ENCODE assay signal across 8 cellular contexts in genomic region chr14:23319746-23320583, GRCh38. TPM values are rescaled to one million over a fixed set of nuclear protein-coding genes. Genes with fewer than 3 reads are reported as not detected.
DNase-seq lines count a peak whose midpoint lies in the region; ATAC-seq and TF ChIP-seq lines count a peak whose summit lies in the region.

No MANE protein-coding gene starts in this region.

- H3K9me3 ChIP-seq in adrenal gland (replicated peaks in 1 of 3) (no peaks in the 10 kb centered on the region), right lobe of liver (no peaks in the 10 kb centered on the region), thyroid gland (no peaks in the 10 kb centered on the region)

- H3K4me3 ChIP-seq in adrenal gland (peak overlapping the region in 2 of 4 donors; percentile 15 to 33), right lobe of liver (peak overlapping the region; percentile 21 to 57 (median 46)), thyroid gland (replicated peaks in 1 of 3) (no peak overlapping the region)

- H3K27me3 ChIP-seq in adrenal gland (no peaks in the 10 kb centered on the region), right lobe of liver (no peaks in the 10 kb centered on the region), thyroid gland (no peaks in the 10 kb centered on the region)

- ATAC-seq in activated CD8-positive, alpha-beta memory T cell treated with anti-CD3 and anti-CD28 coated beads, Interleukin-2, amount 10 ng/mL, durations not matched to agents 7 days and 5 days = no peak
- no peak for ATAC-seq in right lobe of liver
- ATAC-seq in HG03108 (IDR thresholded peaks at IDR 0.05; ENCODE audit: unreplicated experiment) = no peak
- no peak for ATAC-seq in HG03354 (IDR thresholded peaks at IDR 0.05; ENCODE audit: poor library complexity, severe bottlenecking, unreplicated experiment)
- ATAC-seq in GM21786 (IDR thresholded peaks at IDR 0.05; ENCODE audit: unreplicated experiment) = no peak

- H3K4me1 ChIP-seq in adrenal gland (replicated peaks in 1 of 2) (peaks cover 19 to 30% of the 10 kb centered on the region in 2 donors), right lobe of liver (peaks cover 0 to 15% (median 4%) of the 10 kb centered on the region in 4 donors), thyroid gland (peaks cover 18 to 20% of the 10 kb centered on the region in 2 donors)

- DNase-seq in activated CD8-positive, alpha-beta memory T cell treated with anti-CD3 and anti-CD28 coated beads, Interleukin-2, amount 10 ng/mL, durations not matched to agents 7 days and 5 days = no peak
- no peak for DNase-seq in activated CD8-positive, alpha-beta memory T cell treated with anti-CD3 and anti-CD28 coated beads, Interleukin-2, amount 50 U/mL, for 48 hours
- DNase-seq in adrenal gland = peak in 1 of 7 donors; percentile 74
- DNase-seq in right lobe of liver = no peak
- DNase-seq in thyroid gland = peak in 1 of 2 donors; percentile 23

- peak overlapping the region; percentile 94 for H3K27ac Mint-ChIP-seq in activated CD8-positive, alpha-beta memory T cell treated with anti-CD3 and anti-CD28 coated beads, Interleukin-2, amount 10 ng/mL, durations not matched to agents 7 days and 5 days

- H3K4me3 Mint-ChIP-seq in activated CD8-positive, alpha-beta memory T cell treated with anti-CD3 and anti-CD28 coated beads, Interleukin-2, amount 10 ng/mL, durations not matched to agents 7 days and 5 days = peak overlapping the region; percentile 91

- no peak for TF ChIP-seq CTCF in adrenal gland (IDR thresholded peaks at IDR 0.05)
- no peak for TF ChIP-seq CTCF in right lobe of liver (IDR thresholded peaks at IDR 0.05)
- no peak for TF ChIP-seq CTCF in thyroid gland (IDR thresholded peaks at IDR 0.05)

- peaks cover 32% of the 10 kb centered on the region for H3K4me1 Mint-ChIP-seq in activated CD8-positive, alpha-beta memory T cell treated with anti-CD3 and anti-CD28 coated beads, Interleukin-2, amount 10 ng/mL, durations not matched to agents 7 days and 5 days

- 77 to 91% (median 87%) methylated on average over 17 of the region's 17 CpGs for WGBS in adrenal gland, 4 donors
- 87% methylated on average over 16 of the region's 17 CpGs for WGBS in right lobe of liver (ENCODE audit: insufficient coverage, low coverage, low lambda C conversion rate, missing lambda C conversion rate)
- 91 to 92% methylated on average over 17 of the region's 17 CpGs for WGBS in thyroid gland, 2 donors

- H3K27ac ChIP-seq in adrenal gland = peak overlapping the region; percentile 76 to 95 (median 90)
- peak overlapping the region; percentile 86 to 93 (median 91) for H3K27ac ChIP-seq in right lobe of liver
- H3K27ac ChIP-seq in thyroid gland = peak overlapping the region; percentile 92 to 98 (median 94)

- CTCF ChIA-PET in activated CD8-positive, alpha-beta memory T cell treated with anti-CD3 and anti-CD28 coated beads, Interleukin-2, amount 10 ng/mL, durations not matched to agents 7 days and 5 days (lab: Charles Lee) = interaction anchor here (0.9 to 10.7 kb wide), 15 partner anchors 9 to 251 kb away, joined by 3 to 119 read pairs (median 5); partner anchors contain the start of genes ACIN1, BCL2L2, C14orf119 and HOMEZ

- no peaks in the 10 kb centered on the region for H3K27me3 Mint-ChIP-seq in activated CD8-positive, alpha-beta memory T cell treated with anti-CD3 and anti-CD28 coated beads, Interleukin-2, amount 10 ng/mL, durations not matched to agents 7 days and 5 days

- H3K9me3 Mint-ChIP-seq in activated CD8-positive, alpha-beta memory T cell treated with anti-CD3 and anti-CD28 coated beads, Interleukin-2, amount 10 ng/mL, durations not matched to agents 7 days and 5 days (ENCODE audit: low read depth) = no peaks in the 10 kb centered on the region

- H3K36me3 Mint-ChIP-seq in activated CD8-positive, alpha-beta memory T cell treated with anti-CD3 and anti-CD28 coated beads, Interleukin-2, amount 10 ng/mL, durations not matched to agents 7 days and 5 days = peaks cover 26% of the 10 kb centered on the region

- intact Hi-C loops in adrenal gland (cut with DNase I) (loop anchor here in 1 of 2 donors (10.0 kb wide), 2 partner anchors 55 to 245 kb away; partner anchors contain the start of gene AP1G2), right lobe of liver (cut with DNase I) (no loop called here), thyroid gland (cut with DNase I) (loop anchor here (10.0 kb wide), 1 partner anchor 145 kb away; the partner anchor contains the start of gene NGDN)

- TF ChIP-seq POLR2A in adrenal gland (IDR thresholded peaks at IDR 0.05) = no peak
- no peak for TF ChIP-seq POLR2A in right lobe of liver (IDR thresholded peaks at IDR 0.05)
- TF ChIP-seq POLR2A in thyroid gland (IDR thresholded peaks at IDR 0.05) = no peak

- peaks cover 0 to 21% of the 10 kb centered on the region in 2 donors for H3K36me3 ChIP-seq in adrenal gland (replicated peaks in 1 of 2)
- peaks cover 0 to 22% (median 12%) of the 10 kb centered on the region in 4 donors for H3K36me3 ChIP-seq in right lobe of liver
- H3K36me3 ChIP-seq in thyroid gland = peaks cover 18 to 19% of the 10 kb centered on the region in 2 donors

RNA-seq across cellular contexts. Expression of gene PABPN1, which starts 1.3 kb away (rescaled TPM):
- 100 to 1,000 TPM; 225 to 269 TPM for total RNA-seq in activated CD8-positive, alpha-beta memory T cell treated with anti-CD3 and anti-CD28 coated beads, Interleukin-2, amount 10 ng/mL, durations not matched to agents 7 days and 5 days
- 100 to 1,000 TPM in 3 of 8 donors, 10 to 100 TPM in 5; 18.3 to 200 (median 74.2) TPM for total RNA-seq in adrenal gland
- polyA plus RNA-seq in adrenal gland = 100 to 1,000 TPM in 2 of 3 donors, 10 to 100 TPM in 1; 97.8 to 632 (median 331) TPM
- 10 to 100 TPM; 23.6 to 95.3 (median 64.6) TPM for total RNA-seq in right lobe of liver
- total RNA-seq in thyroid gland = 10 to 100 TPM; 37.9 to 74.6 (median 60.5) TPM

RNA-seq across cellular contexts. Expression of gene BCL2L2, which starts 13.3 kb away (rescaled TPM):
- total RNA-seq in activated CD8-positive, alpha-beta memory T cell treated with anti-CD3 and anti-CD28 coated beads, Interleukin-2, amount 10 ng/mL, durations not matched to agents 7 days and 5 days = 1 to 10 TPM; 3.1 to 3.7 TPM
- 10 to 100 TPM; 28.6 to 51.8 (median 40.4) TPM for total RNA-seq in adrenal gland
- polyA plus RNA-seq in adrenal gland = 10 to 100 TPM; 16.8 to 54.6 (median 44.6) TPM
- 10 to 100 TPM in 4 of 6 experiments, 1 to 10 TPM in 2; 8.8 to 15.8 (median 12.1) TPM for total RNA-seq in right lobe of liver
- total RNA-seq in thyroid gland = 10 to 100 TPM; 37.3 to 52.8 (median 46.1) TPM

RNA-seq across cellular contexts. Expression of gene PPP1R3E, which starts 17.3 kb away (rescaled TPM):
- 10 to 100 TPM; 22.0 to 27.4 TPM for total RNA-seq in activated CD8-positive, alpha-beta memory T cell treated with anti-CD3 and anti-CD28 coated beads, Interleukin-2, amount 10 ng/mL, durations not matched to agents 7 days and 5 days
- total RNA-seq in adrenal gland (10 to 100 TPM in 4 of 8 donors, 1 to 10 TPM in 4; 2.2 to 16.6 (median 11.1) TPM), right lobe of liver (10 to 100 TPM in 2 of 6 experiments, 1 to 10 TPM in 4; 4.0 to 11.1 (median 8.1) TPM), thyroid gland (10 to 100 TPM; 12.6 to 14.5 (median 13.9) TPM)
- polyA plus RNA-seq in adrenal gland = 10 to 100 TPM; 16.8 to 82.8 (median 29.1) TPM

RNA-seq across cellular contexts. Expression of gene SLC22A17, which starts 32.7 kb away (rescaled TPM):
- 1 to 10 TPM; 1.7 to 2.8 TPM for total RNA-seq in activated CD8-positive, alpha-beta memory T cell treated with anti-CD3 and anti-CD28 coated beads, Interleukin-2, amount 10 ng/mL, durations not matched to agents 7 days and 5 days
- 10 to 100 TPM; 11.8 to 76.1 (median 25.0) TPM for total RNA-seq in adrenal gland
- polyA plus RNA-seq in adrenal gland = 100 to 1,000 TPM in 1 of 3 donors, 10 to 100 TPM in 2; 14.5 to 121 (median 53.9) TPM
- total RNA-seq in right lobe of liver = 1 to 10 TPM; 1.5 to 2.7 (median 2.1) TPM
- 10 to 100 TPM; 27.5 to 94.2 (median 53.7) TPM for total RNA-seq in thyroid gland

RNA-seq across cellular contexts. Expression of gene HOMEZ, which starts 34.0 kb away (rescaled TPM):
- 10 to 100 TPM; 11.4 to 12.4 TPM for total RNA-seq in activated CD8-positive, alpha-beta memory T cell treated with anti-CD3 and anti-CD28 coated beads, Interleukin-2, amount 10 ng/mL, durations not matched to agents 7 days and 5 days
- total RNA-seq in adrenal gland (10 to 100 TPM in 4 of 8 donors, 1 to 10 TPM in 4; 4.7 to 14.8 (median 10.2) TPM), right lobe of liver (1 to 10 TPM; 3.4 to 8.8 (median 5.3) TPM), thyroid gland (10 to 100 TPM; 13.0 to 16.5 (median 15.0) TPM)
- polyA plus RNA-seq in adrenal gland = 10 to 100 TPM in 1 of 3 donors, 1 to 10 TPM in 2; 4.5 to 15.0 (median 4.8) TPM

Comparison
In these comparisons a context has a peak if more than half of its experiments do, and no peak if none do; other contexts are left out.
1. H3K4me3 ChIP-seq: peak in right lobe of liver (3 of 3); none in thyroid gland (0 of 3).
2. Peak in every context shown above with its lines, with median percentiles within 50 percentile points of each other: H3K27ac ChIP-seq.